Comparison of ENCODE assay signal across 8 cellular contexts in genomic region chrX:70134116-70134477, GRCh38. TPM values are rescaled to one million over a fixed set of nuclear protein-coding genes. Genes with fewer than 3 reads are reported as not detected.
DNase-seq lines count a peak whose midpoint lies in the region; ATAC-seq and TF ChIP-seq lines count a peak whose summit lies in the region.

No MANE protein-coding gene starts in this region.

- TF ChIP-seq POLR2A in prostate gland (IDR thresholded peaks at IDR 0.05) = no peak

- H3K9me3 Mint-ChIP-seq in activated T-cell treated with anti-CD3 and anti-CD28 coated beads, Interleukin-2, amount 50 U/mL, for 4 hours = no peaks in the 10 kb centered on the region

- TF ChIP-seq CTCF in SU-DHL-6 (IDR thresholded peaks at IDR 0.05; ENCODE audit: insufficient read depth, low read length, poor library complexity, severe bottlenecking) (no peak), prostate gland (IDR thresholded peaks at IDR 0.05) (no peak), GM10266 (IDR thresholded peaks at IDR 0.05; ENCODE audit: control insufficient read depth, insufficient read depth, low read depth, missing control alignments) (no peak)

- H2AFZ ChIP-seq in SU-DHL-6 (ENCODE audit: low read depth, low read length, severe bottlenecking) = peak overlapping the region; percentile 77

- H3K9me2 ChIP-seq in SU-DHL-6 (replicated peaks; ENCODE audit: insufficient read depth, low read length) = no peaks in the 10 kb centered on the region

- no peaks in the 10 kb centered on the region for H3K36me3 ChIP-seq in SU-DHL-6 (ENCODE audit: low read length)
- H3K36me3 ChIP-seq in prostate gland = no peaks in the 10 kb centered on the region

- H3K9me3 ChIP-seq in SU-DHL-6 (ENCODE audit: insufficient read depth, low read length) (no peaks in the 10 kb centered on the region), prostate gland (no peaks in the 10 kb centered on the region)

- H3K4me1 Mint-ChIP-seq in activated T-cell treated with anti-CD3 and anti-CD28 coated beads, Interleukin-2, amount 50 U/mL, for 4 hours (ENCODE audit: low read depth) = peaks cover 28% of the 10 kb centered on the region

- intact Hi-C loops in prostate gland (cut with DNase I) = loop anchor here (5.0 kb wide), 1 partner anchor 298 kb away; no protein-coding TSS in a partner anchor
- intact Hi-C loops in posterior vena cava (cut with DNase I) = no loop called here

- peaks cover 12% of the 10 kb centered on the region; the same call in 1 of the 2 replicates for H3F3A ChIP-seq in SU-DHL-6 (ENCODE audit: insufficient read depth)

- H3K27me3 ChIP-seq in SU-DHL-6 (ENCODE audit: low read length) (no peaks in the 10 kb centered on the region), prostate gland (replicated peaks; ENCODE audit: insufficient read depth) (no peaks in the 10 kb centered on the region)

- H3K4me3 Mint-ChIP-seq in activated T-cell treated with anti-CD3 and anti-CD28 coated beads, Interleukin-2, amount 50 U/mL, for 4 hours = peak overlapping the region; percentile 98

- H3K27ac ChIP-seq in SU-DHL-6 (ENCODE audit: low read depth, low read length) (peak overlapping the region; percentile 91; the same call in 1 of the 2 replicates), prostate gland (peak overlapping the region; percentile 75 to 76)

- WGBS in prostate gland = 2% methylated on average over 11 of the region's 12 CpGs

- no peaks in the 10 kb centered on the region for H3K4me1 ChIP-seq in prostate gland (replicated peaks)

- peaks cover 18% of the 10 kb centered on the region for H3K79me2 ChIP-seq in SU-DHL-6 (ENCODE audit: insufficient read depth, low read length)

- peak overlapping the region; percentile 81 for H3K4me2 ChIP-seq in SU-DHL-6 (ENCODE audit: low read depth, low read length, poor library complexity, severe bottlenecking)

- H3K9ac ChIP-seq in SU-DHL-6 (ENCODE audit: low read length) = peak overlapping the region; percentile 79

- peaks cover 8% of the 10 kb centered on the region for H3K36me3 Mint-ChIP-seq in activated T-cell treated with anti-CD3 and anti-CD28 coated beads, Interleukin-2, amount 50 U/mL, for 4 hours (ENCODE audit: insufficient read depth)

- H3K4me3 ChIP-seq in SU-DHL-6 (ENCODE audit: insufficient read depth, low read length, poor library complexity, severe bottlenecking) (peak overlapping the region; percentile 96), prostate gland (peak overlapping the region; percentile 52)

- DNase-seq in activated T-cell treated with anti-CD3 and anti-CD28 coated beads, Interleukin-2, amount 50 U/mL, for 4 hours = no peak
- no peak for DNase-seq in activated T-cell treated with anti-CD3 and anti-CD28 coated beads, Interleukin-2, amount 50 U/mL, for 48 hours
- DNase-seq in fibroblast of peridontal ligament (ENCODE audit: extremely low read depth) (peak; percentile 15), prostate gland (ENCODE audit: low spot score) (no peak), posterior vena cava (ENCODE audit: low spot score) (no peak), GM10266 (ENCODE audit: extremely low spot score) (no peak)

- H3K27me3 Mint-ChIP-seq in activated T-cell treated with anti-CD3 and anti-CD28 coated beads, Interleukin-2, amount 50 U/mL, for 4 hours (ENCODE audit: low read depth) = no peaks in the 10 kb centered on the region

- H4K20me1 ChIP-seq in SU-DHL-6 (ENCODE audit: low read depth, low read length) = no peaks in the 10 kb centered on the region

- peak; percentile 8 to 20 for ATAC-seq in activated T-cell treated with anti-CD3 and anti-CD28 coated beads, Interleukin-2, amount 50 U/mL, for 4 hours
- ATAC-seq in HG03025 (IDR thresholded peaks at IDR 0.05; ENCODE audit: low FRiP score, unreplicated experiment) = peak; percentile 12

RNA-seq across cellular contexts. Expression of gene IGBP1, which starts 0.8 kb away (rescaled TPM):
- total RNA-seq in activated T-cell treated with anti-CD3 and anti-CD28 coated beads, Interleukin-2, amount 50 U/mL, for 4 hours = 10 to 100 TPM; 26.2 to 28.5 (median 26.6) TPM
- total RNA-seq in prostate gland = 10 to 100 TPM; 54.9 to 62.6 TPM
- total RNA-seq in posterior vena cava = 10 to 100 TPM; 24.2 to 30.9 TPM

RNA-seq across cellular contexts. Expression of gene DGAT2L6, which starts 43.2 kb away (rescaled TPM):
- total RNA-seq in activated T-cell treated with anti-CD3 and anti-CD28 coated beads, Interleukin-2, amount 50 U/mL, for 4 hours = not detected
- total RNA-seq in prostate gland = not detected
- not detected for total RNA-seq in posterior vena cava
